26 cellular contexts compared by ENCODE assay signal in genomic region chr15:29405564-29405963, GRCh38.
"Had no signal": no experiment of that assay in that cellular context is flagged by ENCODE, and none has a peak within 500 bp of the region (broad histone marks: within the 10 kb centered on the region; RNA-seq: fewer than 3 reads in every experiment).

No MANE protein-coding gene starts in this region.

- H3K27me3 Mint-ChIP-seq: stimulated activated naive CD8-positive, alpha-beta T cell treated with anti-CD3 and anti-CD28 coated beads, Interleukin-15, Interleukin-2, amounts not matched to agents 100 ng/mL and 50 ng/mL, for 24 hours had no signal

- H3K9me3 Mint-ChIP-seq: naive thymus-derived CD4-positive, alpha-beta T cell; natural killer cell; nephron; stimulated activated effector memory CD8-positive, alpha-beta T cell treated with anti-CD3 and anti-CD28 coated beads, Interleukin-12 subunit alpha, Interleukin-12 subunit beta, amount 100 ng/mL, for 72 hours; stimulated activated naive B cell treated with anti-CD40 and anti-IgM and Interleukin-4, amounts not matched to agents 10 μg/mL and 1 μg/mL and 100 μg/mL, for 72 hours; stimulated activated naive CD8-positive, alpha-beta T cell treated with anti-CD3 and anti-CD28 coated beads, Interleukin-15, Interleukin-2, amounts not matched to agents 100 ng/mL and 50 ng/mL, for 24 hours had no signal

- H3K4me3 ChIP-seq: ovary, psoas muscle, right lobe of liver, sigmoid colon, stomach, thoracic aorta, tibial artery, transverse colon, upper lobe of left lung, vagina had no signal

- H2AFZ ChIP-seq: parathyroid adenoma had no signal

- H3K36me3 Mint-ChIP-seq: naive thymus-derived CD4-positive, alpha-beta T cell; natural killer cell; stimulated activated effector memory CD8-positive, alpha-beta T cell treated with anti-CD3 and anti-CD28 coated beads, Interleukin-12 subunit alpha, Interleukin-12 subunit beta, amount 100 ng/mL, for 72 hours; stimulated activated naive B cell treated with anti-CD40 and anti-IgM and Interleukin-4, amounts not matched to agents 10 μg/mL and 1 μg/mL and 100 μg/mL, for 72 hours had no signal

- H3K4me1 ChIP-seq: parathyroid adenoma, psoas muscle, right lobe of liver, tibial artery, upper lobe of left lung, vagina had no signal

- H3K27me3 ChIP-seq: ovary, right lobe of liver, sigmoid colon, transverse colon, upper lobe of left lung, vagina had no signal

- H3K9me3 ChIP-seq: ovary, psoas muscle, right lobe of liver, sigmoid colon, stomach, thoracic aorta, transverse colon, upper lobe of left lung, vagina had no signal

- H3K4me1 Mint-ChIP-seq: naive thymus-derived CD4-positive, alpha-beta T cell; natural killer cell; nephron; stimulated activated effector memory CD8-positive, alpha-beta T cell treated with anti-CD3 and anti-CD28 coated beads, Interleukin-12 subunit alpha, Interleukin-12 subunit beta, amount 100 ng/mL, for 72 hours had no signal

- H3K4me3 Mint-ChIP-seq: naive thymus-derived CD4-positive, alpha-beta T cell; natural killer cell; nephron; stimulated activated effector memory CD8-positive, alpha-beta T cell treated with anti-CD3 and anti-CD28 coated beads, Interleukin-12 subunit alpha, Interleukin-12 subunit beta, amount 100 ng/mL, for 72 hours; stimulated activated naive B cell treated with anti-CD40 and anti-IgM and Interleukin-4, amounts not matched to agents 10 μg/mL and 1 μg/mL and 100 μg/mL, for 72 hours; stimulated activated naive CD8-positive, alpha-beta T cell treated with anti-CD3 and anti-CD28 coated beads, Interleukin-15, Interleukin-2, amounts not matched to agents 100 ng/mL and 50 ng/mL, for 24 hours had no signal

- H3K27ac Mint-ChIP-seq: naive thymus-derived CD4-positive, alpha-beta T cell; natural killer cell; nephron; progenitor cell of endocrine pancreas; stimulated activated effector memory CD8-positive, alpha-beta T cell treated with anti-CD3 and anti-CD28 coated beads, Interleukin-12 subunit alpha, Interleukin-12 subunit beta, amount 100 ng/mL, for 72 hours; stimulated activated naive B cell treated with anti-CD40 and anti-IgM and Interleukin-4, amounts not matched to agents 10 μg/mL and 1 μg/mL and 100 μg/mL, for 72 hours; stimulated activated naive CD8-positive, alpha-beta T cell treated with anti-CD3 and anti-CD28 coated beads, Interleukin-15, Interleukin-2, amounts not matched to agents 100 ng/mL and 50 ng/mL, for 24 hours had no signal

- H3K9ac ChIP-seq: parathyroid adenoma had no signal

- DNase-seq: naive thymus-derived CD4-positive, alpha-beta T cell; natural killer cell; occipital lobe; ovary; psoas muscle; right cardiac atrium; right lobe of liver; sigmoid colon; small intestine; stimulated activated CD4-positive, alpha-beta T cell treated with anti-CD3 and anti-CD28 coated beads, Interleukin-15, amount 100 ng/mL, for 24 hours; stimulated activated CD4-positive, alpha-beta T cell treated with anti-CD3 and anti-CD28 coated beads, Interleukin-2, amount 100 ng/mL, for 24 hours; stimulated activated CD4-positive, alpha-beta T cell treated with anti-CD3 and anti-CD28 coated beads, Interleukin-2, amount 100 ng/mL, for 48 hours; stimulated activated CD4-positive, alpha-beta T cell treated with anti-CD3 and anti-CD28 coated beads, Interleukin-4, amount 100 ng/mL, for 24 hours; stimulated activated naive B cell treated with anti-CD40 and anti-IgM and Interleukin-4, amounts not matched to agents 10 μg/mL and 1 μg/mL and 100 μg/mL, for 72 hours; stimulated activated naive CD4-positive, alpha-beta T cell treated with Interleukin-2 at 50 U/mL for 16 hours; stomach; tibial artery; transverse colon had no signal

- H3K36me3 ChIP-seq: ovary, right lobe of liver, sigmoid colon, stomach, thoracic aorta, tibial artery, transverse colon, upper lobe of left lung, vagina had no signal

- H3K27ac ChIP-seq: ovary, parathyroid adenoma, psoas muscle, right lobe of liver, sigmoid colon, stomach, thoracic aorta, tibial artery, transverse colon, upper lobe of left lung, vagina had no signal
